Comparison of ENCODE assay signal across 28 cellular contexts in the genomic region with DNA sequence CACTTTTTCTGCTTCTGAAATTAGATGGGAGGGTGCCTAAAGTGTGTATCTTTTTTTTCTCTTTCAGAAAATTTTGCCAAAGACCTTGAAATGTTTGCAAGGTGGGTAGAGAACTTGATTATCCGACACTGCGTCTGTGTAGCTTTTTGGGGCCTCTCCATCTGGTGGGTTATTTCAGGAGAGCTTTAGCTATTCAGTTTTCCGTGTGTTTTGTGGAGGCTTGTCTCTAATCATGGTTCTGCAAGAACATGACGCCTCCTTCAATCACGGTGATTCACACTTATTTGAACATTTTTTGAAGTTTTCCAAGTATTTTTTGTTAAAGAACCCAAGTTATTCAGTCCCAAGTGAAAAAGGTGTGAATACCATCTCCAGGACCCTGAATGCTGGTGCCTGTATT. TPM values are rescaled to one million over a fixed set of nuclear protein-coding genes. Genes with fewer than 3 reads are reported as not detected.
"Had no signal": no experiment of that assay in that cellular context is flagged by ENCODE, and none has a peak within 500 bp of the region (broad histone marks: within the 10 kb centered on the region; RNA-seq: fewer than 3 reads in every experiment).

No MANE protein-coding gene starts in this region.

- H3K36me3 ChIP-seq: MG63 had no signal

- H3K27ac ChIP-seq: KMS-11 had no signal

- H3K9me3 ChIP-seq: MG63 had no signal

- H3K27me3 ChIP-seq: MG63 had no signal

- H3K9ac ChIP-seq: KMS-11 had no signal

- DNase-seq: Kasumi-1, MG63, MM.1S, NCI-H1048, NCI-H1092, NCI-H1092 treated with DMSO at 0.1 percent for 48 hours, NCI-H146, NCI-H1694, NCI-H1694 treated with DMSO at 0.1 percent for 48 hours, NCI-H187, NCI-H187 treated with DMSO at 0.1 percent for 48 hours, NCI-H1930, NCI-H2029, NCI-H2029 treated with DMSO at 0.1 percent for 48 hours, NCI-H2081 treated with DMSO at 0.1 percent for 48 hours, NCI-H2107, NCI-H2171, NCI-H2171 treated with DMSO at 0.1 percent for 48 hours, NCI-H2227 treated with DMSO at 0.1 percent for 48 hours, NCI-H226, NCI-H345, NCI-H446, NCI-H446 treated with DMSO at 0.1 percent for 48 hours, NCI-H510A treated with DMSO at 0.1 percent for 48 hours had no signal

- H3K4me3 ChIP-seq: MG63 had no signal

- H3K4me2 ChIP-seq: KMS-11 had no signal

RNA-seq across cellular contexts. Expression of gene CORT, which starts 15.2 kb away (rescaled TPM):
- total RNA-seq: LHCN-M2, M059J, MCF 10A had no signal
